ENCODE assay signal across 1 cellular context in the genomic region with DNA sequence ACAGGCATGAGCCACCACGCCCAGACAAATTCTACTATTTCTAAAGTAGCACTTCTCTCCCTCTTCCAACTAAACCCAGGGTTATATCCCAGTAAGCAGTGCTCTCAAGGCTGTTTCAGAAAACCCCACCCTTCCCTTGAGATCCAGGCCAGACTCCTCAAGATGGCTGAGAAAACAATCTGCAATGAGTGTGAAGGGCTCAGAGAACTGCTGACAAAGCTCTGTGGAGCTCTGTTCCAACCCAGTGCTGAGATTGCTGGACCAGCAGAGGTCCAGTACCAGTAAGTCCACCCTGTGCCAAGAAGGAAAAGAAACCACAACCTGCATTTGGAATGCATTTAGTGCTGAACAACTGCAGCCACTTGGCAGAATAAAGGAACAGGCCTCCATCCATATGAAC.
TF ChIP-seq lines count a peak whose summit lies in the region.

No MANE protein-coding gene starts in this region.

TF ChIP-seq in HEK293, 187 proteins besides CTCF, POLR2A, EP300 and RAD21 (continued from another document):
- no peak for TF ChIP-seq ZNF274 (IDR thresholded peaks at IDR 0.05; ENCODE audit: low read length)
- no peak for TF ChIP-seq ZNF274 (tag by site-specific recombination; IDR thresholded peaks at IDR 0.05; ENCODE audit: borderline replicate concordance)
- no peak for TF ChIP-seq ZNF777 (tag by site-specific recombination; IDR thresholded peaks at IDR 0.05; ENCODE audit: borderline replicate concordance)
